Comparison of ENCODE assay signal across 8 cellular contexts in the genomic region with DNA sequence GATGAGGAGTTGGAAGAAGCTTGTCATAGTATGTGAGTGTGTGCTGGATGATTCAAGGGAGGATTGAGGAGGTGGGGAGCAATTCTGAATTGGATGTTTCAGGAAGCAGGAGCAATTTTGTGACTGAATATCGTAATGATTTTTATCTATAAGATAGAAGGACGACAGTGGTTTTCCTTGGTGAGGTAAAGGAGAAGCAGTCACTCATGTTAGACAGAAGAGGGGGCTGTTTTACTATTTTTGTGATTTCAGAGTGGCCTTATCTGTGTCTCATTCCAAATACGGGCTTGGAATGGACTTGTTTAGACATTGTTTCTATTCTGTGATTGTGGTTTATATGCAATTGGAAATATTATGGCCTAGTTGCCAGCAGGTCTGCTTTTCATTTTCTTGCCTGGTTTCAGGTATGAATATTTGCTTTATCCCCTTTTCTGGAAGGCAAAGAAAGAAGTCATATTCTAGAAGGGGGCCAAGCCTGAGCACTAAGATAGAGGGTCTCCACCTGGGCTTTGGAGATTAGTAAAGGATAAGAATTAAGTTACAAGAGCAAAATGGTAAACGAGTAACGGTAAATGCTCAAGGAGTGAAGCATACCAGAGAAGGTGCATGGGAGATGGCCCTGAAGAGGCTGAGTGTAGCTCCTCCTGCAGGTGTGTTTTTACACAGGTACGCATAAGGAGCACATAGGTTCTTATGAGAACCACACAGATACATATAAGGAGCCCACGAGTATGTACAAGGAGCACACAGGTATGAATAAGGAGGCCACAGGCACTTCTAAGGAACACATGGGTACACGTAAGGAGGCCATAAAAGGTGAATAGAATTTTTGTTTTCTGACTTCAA.
A peak's percentile ranks its signal among the peaks of the same experiment; 100 is the strongest.
DNase-seq lines count a peak whose midpoint lies in the region; ATAC-seq and TF ChIP-seq lines count a peak whose summit lies in the region.

No MANE protein-coding gene starts in this region.

- no peak overlapping the region for H3K27ac ChIP-seq in CD8-positive, alpha-beta T cell (ENCODE audit: low read depth, low read length)
- no peak overlapping the region for H3K27ac ChIP-seq in ovary

- no peak for TF ChIP-seq POLR2A in ovary (IDR thresholded peaks at IDR 0.05)

- H3K4me3 Mint-ChIP-seq in CD8-positive, alpha-beta T cell = no peak overlapping the region
- H3K4me3 Mint-ChIP-seq in HFFc6 = no peak overlapping the region
- H3K4me3 Mint-ChIP-seq in activated naive CD4-positive, alpha-beta T cell treated with anti-CD3 and anti-CD28 coated beads for 36 hours = no peak overlapping the region

- 48 to 52% (median 50%) methylated on average over 8 of the region's 8 CpGs for WGBS in ovary, 3 donors

- TF ChIP-seq EP300 in ovary (IDR thresholded peaks at IDR 0.05) = no peak

- intact Hi-C loops in CD8-positive, alpha-beta T cell (cut with DNase I, micrococcal nuclease) = no loop called here
- intact Hi-C loops in ovary (cut with DNase I) = no loop called here
- intact Hi-C loops in activated naive CD4-positive, alpha-beta T cell treated with anti-CD3 and anti-CD28 coated beads for 36 hours (cut with micrococcal nuclease) = loop anchor here (2.0 to 5.0 kb wide), 3 partner anchors 157 to 243 kb away; a partner anchor contains a TSS

- POLR2A ChIA-PET in CD8-positive, alpha-beta T cell (lab: Charles Lee) = no interaction called here

- CTCF ChIA-PET in CD8-positive, alpha-beta T cell (lab: Charles Lee) = interaction anchor here (1.0 kb wide), 1 partner anchor 35 kb away, joined by 3 read pairs; no protein-coding TSS in a partner anchor
- CTCF ChIA-PET in activated naive CD4-positive, alpha-beta T cell treated with anti-CD3 and anti-CD28 coated beads for 36 hours (lab: Charles Lee) = no interaction called here

- TF ChIP-seq CTCF in CD8-positive, alpha-beta T cell (IDR thresholded peaks at IDR 0.05) = peak; percentile 35
- TF ChIP-seq CTCF in HFFc6 (IDR thresholded peaks at IDR 0.05) (peak; percentile 71), ovary (IDR thresholded peaks at IDR 0.05) (peak in 2 of 3 donors; percentile 19 to 26)

- H3K4me1 Mint-ChIP-seq in CD8-positive, alpha-beta T cell (ENCODE audit: low read depth) = no peaks in the 10 kb centered on the region
- peaks cover 8% of the 10 kb centered on the region; the same call in 1 of the 2 replicates for H3K4me1 Mint-ChIP-seq in HFFc6 (ENCODE audit: low read depth)
- no peaks in the 10 kb centered on the region for H3K4me1 Mint-ChIP-seq in activated naive CD4-positive, alpha-beta T cell treated with anti-CD3 and anti-CD28 coated beads for 36 hours (ENCODE audit: low read depth)

- H3K36me3 Mint-ChIP-seq in CD8-positive, alpha-beta T cell = no peaks in the 10 kb centered on the region
- H3K36me3 Mint-ChIP-seq in HFFc6 (ENCODE audit: low read depth) = no peaks in the 10 kb centered on the region
- no peaks in the 10 kb centered on the region for H3K36me3 Mint-ChIP-seq in activated naive CD4-positive, alpha-beta T cell treated with anti-CD3 and anti-CD28 coated beads for 36 hours (ENCODE audit: low read depth)

- peaks cover 14% of the 10 kb centered on the region for H3K9me3 Mint-ChIP-seq in CD8-positive, alpha-beta T cell
- H3K9me3 Mint-ChIP-seq in HFFc6 = no peaks in the 10 kb centered on the region
- H3K9me3 Mint-ChIP-seq in activated naive CD4-positive, alpha-beta T cell treated with anti-CD3 and anti-CD28 coated beads for 36 hours = peaks cover 7% of the 10 kb centered on the region

- no peaks in the 10 kb centered on the region for H3K36me3 ChIP-seq in CD8-positive, alpha-beta T cell (ENCODE audit: insufficient read depth, low read length)
- no peaks in the 10 kb centered on the region for H3K36me3 ChIP-seq in ovary

- no peaks in the 10 kb centered on the region for H3K4me1 ChIP-seq in CD8-positive, alpha-beta T cell (ENCODE audit: insufficient read depth, low read length)
- no peaks in the 10 kb centered on the region for H3K4me1 ChIP-seq in ovary (ENCODE audit: insufficient read depth)

- no peaks in the 10 kb centered on the region for H3K9me3 ChIP-seq in CD8-positive, alpha-beta T cell (ENCODE audit: low read length)
- no peaks in the 10 kb centered on the region for H3K9me3 ChIP-seq in ovary

- H3K27me3 Mint-ChIP-seq in CD8-positive, alpha-beta T cell (ENCODE audit: low read depth) = peaks cover 3% of the 10 kb centered on the region
- H3K27me3 Mint-ChIP-seq in HFFc6 (ENCODE audit: insufficient read depth) = peaks cover 5% of the 10 kb centered on the region; the same call in 1 of the 2 replicates
- no peaks in the 10 kb centered on the region for H3K27me3 Mint-ChIP-seq in activated naive CD4-positive, alpha-beta T cell treated with anti-CD3 and anti-CD28 coated beads for 36 hours (ENCODE audit: low read depth)

- no peak overlapping the region for H3K4me3 ChIP-seq in CD8-positive, alpha-beta T cell (ENCODE audit: low read depth, low read length)
- H3K4me3 ChIP-seq in ovary = no peak overlapping the region

- ATAC-seq in CD8-positive, alpha-beta T cell = no peak
- no peak for ATAC-seq in GM18517 (IDR thresholded peaks at IDR 0.05; ENCODE audit: unreplicated experiment)

- no peak for DNase-seq in CD8-positive, alpha-beta T cell
- peak; percentile 57 for DNase-seq in HFFc6
- DNase-seq in NCI-H748 (lab: John Stamatoyannopoulos, UW; ENCODE audit: unreplicated experiment) = peak; percentile 41
- peak; percentile 38 for DNase-seq in cerebellum (ENCODE audit: low spot score)
- no peak for DNase-seq in ovary
- no peak for DNase-seq in ureter (ENCODE audit: low spot score)
- no peak for DNase-seq in activated naive CD4-positive, alpha-beta T cell treated with anti-CD3 and anti-CD28 coated beads for 36 hours

- no peaks in the 10 kb centered on the region for H3K27me3 ChIP-seq in CD8-positive, alpha-beta T cell (ENCODE audit: insufficient read depth, low read length)
- no peaks in the 10 kb centered on the region for H3K27me3 ChIP-seq in ovary

- H3K27ac Mint-ChIP-seq in CD8-positive, alpha-beta T cell = no peak overlapping the region
- H3K27ac Mint-ChIP-seq in HFFc6 = no peak overlapping the region
- H3K27ac Mint-ChIP-seq in activated naive CD4-positive, alpha-beta T cell treated with anti-CD3 and anti-CD28 coated beads for 36 hours = no peak overlapping the region

Comparison
In these comparisons a context has a peak if more than half of its experiments do, and no peak if none do; other contexts are left out.
1. DNase-seq: peak in HFFc6 (single experiment), NCI-H748 (single experiment) and cerebellum (single experiment); none in CD8-positive, alpha-beta T cell (0 of 7), ovary (0 of 5), ureter (single experiment) and activated naive CD4-positive, alpha-beta T cell treated with anti-CD3 and anti-CD28 coated beads for 36 hours (single experiment).
2. Peak in every context shown above with its lines, with median percentiles within 50 percentile points of each other: CTCF ChIP-seq.